Comparison of ENCODE assay signal across 1 cellular context in genomic region chr6:26204332-26205160, GRCh38.
TF ChIP-seq lines count a peak whose summit lies in the region.

No MANE protein-coding gene starts in this region.

TF ChIP-seq in A549, 52 proteins besides CTCF, POLR2A, EP300 and RAD21 (continued from another document):
- TF ChIP-seq HOXB13 (CRISPR knock-in tag; IDR thresholded peaks at IDR 0.05; ENCODE audit: low read depth) (no peak), TFCP2L1 (CRISPR knock-in tag; IDR thresholded peaks at IDR 0.05) (0 out of 2 replicates have a peak, but pooled peaks have one; percentile 72), ZFP36 (IDR thresholded peaks at IDR 0.05; ENCODE audit: borderline replicate concordance, partially characterized antibody) (no peak), BCL3 (IDR thresholded peaks at IDR 0.05) (peak; percentile 94), RNF2 (IDR thresholded peaks at IDR 0.05; ENCODE audit: borderline replicate concordance, low read depth) (no peak), CBX2 (IDR thresholded peaks at IDR 0.05; ENCODE audit: borderline replicate concordance, low read depth) (no peak), GATA3 (IDR thresholded peaks at IDR 0.05; ENCODE audit: borderline replicate concordance) (peak; percentile 63; the same call in 1 of the 2 replicates), NFE2L2 (conservative IDR thresholded peaks at IDR 0.05; ENCODE audit: low read length) (no peak)
